7 cellular contexts compared by ENCODE assay signal in genomic region chr19:39876486-39876885, GRCh38. TPM values are rescaled to one million over a fixed set of nuclear protein-coding genes. Genes with fewer than 3 reads are reported as not detected.
DNase-seq lines count a peak whose midpoint lies in the region; ATAC-seq and TF ChIP-seq lines count a peak whose summit lies in the region.
"Not testable (repeated sequence)": the region's sequence is repeated elsewhere in the genome, so short reads cannot be mapped to it uniquely, and the experiment has no call there.
"Had no signal": no experiment of that assay in that cellular context is flagged by ENCODE, and none has a peak within 500 bp of the region (broad histone marks: within the 10 kb centered on the region; RNA-seq: fewer than 3 reads in every experiment).

No MANE protein-coding gene starts in this region.

- POLR2A ChIA-PET in Panc1 (lab: Charles Lee) = interaction anchor here (1.4 kb wide), 1 partner anchor 10 kb away, joined by 4 read pairs; no protein-coding TSS in a partner anchor
- POLR2A ChIA-PET in activated naive CD8-positive, alpha-beta T cell treated with anti-CD3 and anti-CD28 coated beads, Interleukin-2, amount 10 ng/mL, durations not matched to agents 7 days and 5 days (lab: Charles Lee) = not testable (repeated sequence)

- not testable (repeated sequence) for H3K27me3 Mint-ChIP-seq in activated naive CD8-positive, alpha-beta T cell treated with anti-CD3 and anti-CD28 coated beads, Interleukin-2, amount 10 ng/mL, durations not matched to agents 7 days and 5 days; central memory CD8-positive, alpha-beta T cell; chondrocyte (ENCODE audit: low read depth)

- not testable (repeated sequence) for H3K27me3 ChIP-seq in Panc1 (ENCODE audit: control insufficient read depth, insufficient read depth, low read length); upper lobe of right lung
- peaks cover 0 to 16% of the 10 kb centered on the region in 2 donors for H3K27me3 ChIP-seq in left lung

- not testable (repeated sequence) for H3K4me3 ChIP-seq in Panc1 (ENCODE audit: low read depth in 2 of 2, low read length in 2 of 2); left lung; upper lobe of right lung

- H3K4me1 ChIP-seq in Panc1 (ENCODE audit: control insufficient read depth, insufficient read depth, low read length); left lung; upper lobe of right lung: not testable (repeated sequence)

- TF ChIP-seq CTCF in Panc1 (IDR thresholded peaks at IDR 0.05); chondrocyte (IDR thresholded peaks at IDR 0.05); left lung (IDR thresholded peaks at IDR 0.05); upper lobe of right lung (IDR thresholded peaks at IDR 0.05): not testable (repeated sequence)

- not testable (repeated sequence) for H3K9me3 ChIP-seq in Panc1 (ENCODE audit: control insufficient read depth, insufficient read depth, low read depth, low read length); left lung; upper lobe of right lung

- in situ Hi-C loops in Panc1 (cut with HindIII; ENCODE audit: low pct_unique_long_range_greater_than_20kb, low sequenced_read_pairs) = not testable (repeated sequence)

- H3K27ac ChIP-seq in Panc1 (ENCODE audit: low read length); left lung; upper lobe of right lung: not testable (repeated sequence)

- H3K4me3 Mint-ChIP-seq in activated naive CD8-positive, alpha-beta T cell treated with anti-CD3 and anti-CD28 coated beads, Interleukin-2, amount 10 ng/mL, durations not matched to agents 7 days and 5 days; central memory CD8-positive, alpha-beta T cell; chondrocyte (ENCODE audit: unreplicated experiment): not testable (repeated sequence)

- not testable (repeated sequence) for H3K36me3 Mint-ChIP-seq in activated naive CD8-positive, alpha-beta T cell treated with anti-CD3 and anti-CD28 coated beads, Interleukin-2, amount 10 ng/mL, durations not matched to agents 7 days and 5 days; central memory CD8-positive, alpha-beta T cell (ENCODE audit: insufficient read depth); chondrocyte (ENCODE audit: low read depth)

- not testable (repeated sequence) for DNase-seq in Panc1 (ENCODE audit: low read depth, low spot score); activated naive CD8-positive, alpha-beta T cell treated with anti-CD3 and anti-CD28 coated beads, Interleukin-2, amount 10 ng/mL, durations not matched to agents 7 days and 5 days; central memory CD8-positive, alpha-beta T cell (ENCODE audit: low spot score in 2 of 2); left lung; upper lobe of right lung
- peak; percentile 2 for DNase-seq in chondrocyte (ENCODE audit: low spot score)

- not testable (repeated sequence) for H3K4me1 Mint-ChIP-seq in activated naive CD8-positive, alpha-beta T cell treated with anti-CD3 and anti-CD28 coated beads, Interleukin-2, amount 10 ng/mL, durations not matched to agents 7 days and 5 days; central memory CD8-positive, alpha-beta T cell; chondrocyte (ENCODE audit: low read depth)

- H3K9me3 Mint-ChIP-seq in activated naive CD8-positive, alpha-beta T cell treated with anti-CD3 and anti-CD28 coated beads, Interleukin-2, amount 10 ng/mL, durations not matched to agents 7 days and 5 days; central memory CD8-positive, alpha-beta T cell; chondrocyte (ENCODE audit: low read depth): not testable (repeated sequence)

- H3K27ac Mint-ChIP-seq in activated naive CD8-positive, alpha-beta T cell treated with anti-CD3 and anti-CD28 coated beads, Interleukin-2, amount 10 ng/mL, durations not matched to agents 7 days and 5 days = peak overlapping the region; percentile 8
- not testable (repeated sequence) for H3K27ac Mint-ChIP-seq in central memory CD8-positive, alpha-beta T cell (ENCODE audit: low read depth); chondrocyte (ENCODE audit: unreplicated experiment)

- ATAC-seq in Panc1 (peak; percentile 2), left lung (peak; percentile 5), upper lobe of right lung (peak; percentile 14)
- not testable (repeated sequence) for ATAC-seq in activated naive CD8-positive, alpha-beta T cell treated with anti-CD3 and anti-CD28 coated beads, Interleukin-2, amount 10 ng/mL, durations not matched to agents 7 days and 5 days (ENCODE audit: low read depth)
- peak; percentile 63 for ATAC-seq in central memory CD8-positive, alpha-beta T cell (replicated peaks; ENCODE audit: extremely low read depth, poor library complexity, severe bottlenecking)

- intact Hi-C loops in Panc1 (cut with micrococcal nuclease; ENCODE audit: unreplicated experiment); left lung (cut with DNase I); upper lobe of right lung (cut with DNase I): not testable (repeated sequence)

- not testable (repeated sequence) for H3K36me3 ChIP-seq in Panc1 (ENCODE audit: control insufficient read depth, insufficient read depth, low read length); left lung; upper lobe of right lung

- CTCF ChIA-PET in Panc1 (lab: Charles Lee) = not testable (repeated sequence)

- not testable (repeated sequence) for BruUV-seq in Panc1 (replicated peaks; lab: Mats Ljungman, UMichigan)

RNA-seq across cellular contexts. Expression of gene FBL, which starts 30.3 kb away (rescaled TPM):
- 4,927 TPM for total RNA-seq in Panc1 (2021; ENCODE audit: unreplicated experiment)
- 6,160 TPM for polyA plus RNA-seq in Panc1 (2012; ENCODE audit: insufficient read length)
- 100 to 1,000 TPM; 344 to 357 TPM for total RNA-seq in activated naive CD8-positive, alpha-beta T cell treated with anti-CD3 and anti-CD28 coated beads, Interleukin-2, amount 10 ng/mL, durations not matched to agents 7 days and 5 days
- 95.0 to 119 TPM (median 104 TPM) in 3 replicates for total RNA-seq in chondrocyte
- 100 to 1,000 TPM in 1 of 2 donors, 10 to 100 TPM in 1; 82.5 to 153 TPM for total RNA-seq in left lung
- 123 TPM for total RNA-seq in upper lobe of right lung

RNA-seq across cellular contexts. Expression of gene DYRK1B, which starts 42.5 kb away (rescaled TPM):
- total RNA-seq in Panc1 (2021; ENCODE audit: unreplicated experiment) (322 TPM), chondrocyte (15.0 to 20.0 TPM (median 19.6 TPM) in 3 replicates), left lung (10 to 100 TPM; 13.6 to 25.0 TPM), upper lobe of right lung (16.7 TPM)
- 462 TPM for polyA plus RNA-seq in Panc1 (2012; ENCODE audit: insufficient read length)
- total RNA-seq in activated naive CD8-positive, alpha-beta T cell treated with anti-CD3 and anti-CD28 coated beads, Interleukin-2, amount 10 ng/mL, durations not matched to agents 7 days and 5 days = 10 to 100 TPM; 15.8 to 17.3 TPM

RNA-seq across cellular contexts. Expression of gene FCGBP, which starts 57.9 kb away (rescaled TPM):
- total RNA-seq in Panc1 (2021; ENCODE audit: unreplicated experiment) (6.4 TPM), chondrocyte (0.31 to 1.6 TPM (median 0.42 TPM) in 3 replicates), left lung (10 to 100 TPM; 11.1 to 14.8 TPM), upper lobe of right lung (10.3 TPM)
- polyA plus RNA-seq in Panc1 (2012; ENCODE audit: insufficient read length) = 6.9 TPM
- total RNA-seq in activated naive CD8-positive, alpha-beta T cell treated with anti-CD3 and anti-CD28 coated beads, Interleukin-2, amount 10 ng/mL, durations not matched to agents 7 days and 5 days = 10 to 100 TPM; 13.1 to 14.0 TPM
- total RNA-seq: A172 had no signal

Comparison
In these comparisons a context has a peak if more than half of its experiments do, and no peak if none do; other contexts are left out.
1. RNA of gene FBL, which starts 30.3 kb away (total RNA-seq): 4,927 TPM in Panc1 (single experiment); 344 to 357 TPM in activated naive CD8-positive, alpha-beta T cell treated with anti-CD3 and anti-CD28 coated beads, Interleukin-2, amount 10 ng/mL, durations not matched to agents 7 days and 5 days, 82.5 to 153 TPM in left lung, 123 TPM in upper lobe of right lung (single experiment) and 95.0 to 119 TPM in chondrocyte; every median in the first group is over 10 times any median in the second.
2. RNA of gene DYRK1B, which starts 42.5 kb away (total RNA-seq): 322 TPM in Panc1 (single experiment); 13.6 to 25.0 TPM in left lung, 15.0 to 20.0 TPM in chondrocyte, 15.8 to 17.3 TPM in activated naive CD8-positive, alpha-beta T cell treated with anti-CD3 and anti-CD28 coated beads, Interleukin-2, amount 10 ng/mL, durations not matched to agents 7 days and 5 days and 16.7 TPM in upper lobe of right lung (single experiment); every median in the first group is over 10 times any median in the second.